ENCODE assay signal across 8 cellular contexts in genomic region chr7:20330797-20331230, GRCh38. TPM values are rescaled to one million over a fixed set of nuclear protein-coding genes. Genes with fewer than 3 reads are reported as not detected.
A peak's percentile ranks its signal among the peaks of the same experiment; 100 is the strongest.
DNase-seq lines count a peak whose midpoint lies in the region; ATAC-seq and TF ChIP-seq lines count a peak whose summit lies in the region.

ITGB8 (plus strand) TSS chr7:20330900; CDS start chr7:20331807, 907 bp downstream.

- H3K4me1 ChIP-seq in iPS-20b (ENCODE audit: insufficient read depth, low read length) (peaks cover 26% of the 10 kb centered on the region; the same call in 1 of the 2 replicates), smooth muscle cell (ENCODE audit: low read depth) (no peaks in the 10 kb centered on the region)

- no peaks in the 10 kb centered on the region for H4K20me1 ChIP-seq in smooth muscle cell (ENCODE audit: low read depth)

- H3K9me3 ChIP-seq in iPS-20b (ENCODE audit: insufficient read depth, low read depth, low read length) (no peaks in the 10 kb centered on the region), smooth muscle cell (replicated peaks; ENCODE audit: low read depth) (no peaks in the 10 kb centered on the region)

- H3K27me3 ChIP-seq in iPS-20b (ENCODE audit: insufficient read depth, low read length) (peaks cover 17% of the 10 kb centered on the region), smooth muscle cell (ENCODE audit: low read depth) (peaks cover 5% of the 10 kb centered on the region)

- H3K36me3 ChIP-seq in iPS-20b (ENCODE audit: insufficient read depth, low read depth, low read length) (no peaks in the 10 kb centered on the region), smooth muscle cell (ENCODE audit: low read depth) (no peaks in the 10 kb centered on the region)

- peak within 1 kb of the TSS; percentile 88 for H2AFZ ChIP-seq in smooth muscle cell (ENCODE audit: low read depth)

- H3K4me2 ChIP-seq in smooth muscle cell, result peak within 1 kb of the TSS; percentile 96

- peak within 1 kb of the TSS; percentile 90 for H3K9ac ChIP-seq in iPS-20b (ENCODE audit: low read depth, low read length)
- peak within 1 kb of the TSS; percentile 98 for H3K9ac ChIP-seq in smooth muscle cell (ENCODE audit: low read depth)

- under 1% methylated on average over 41 of the region's 42 CpGs for WGBS in smooth muscle cell (ENCODE audit: low lambda C conversion rate)

- H3K79me2 ChIP-seq in smooth muscle cell (ENCODE audit: low read depth), result no peaks in the 10 kb centered on the region

- H3K4me3 ChIP-seq in GM12865 (ENCODE audit: low read depth, low read length) (peak within 1 kb of the TSS; percentile 60), astrocyte of the spinal cord (ENCODE audit: low read depth, low read length) (peak within 1 kb of the TSS; percentile 69), iPS-20b (ENCODE audit: low read length) (peak within 1 kb of the TSS; percentile 91), smooth muscle cell (peak within 1 kb of the TSS; percentile 84)

- no peaks in the 10 kb centered on the region for H3F3A ChIP-seq in smooth muscle cell (ENCODE audit: low read depth)

- peak within 1 kb of the TSS; percentile 74 for H3K27ac ChIP-seq in iPS-20b (ENCODE audit: low read length)
- H3K27ac ChIP-seq in smooth muscle cell (ENCODE audit: low read depth), result peak within 1 kb of the TSS; percentile 99

- in situ Hi-C loops in astrocyte of the spinal cord (cut with HindIII; ENCODE audit: low sequenced_read_pairs), result no loop called here

- no peak for DNase-seq in A172 (ENCODE audit: low spot score)
- DNase-seq in GM12865 (ENCODE audit: low read depth), result peak; percentile 55
- peak; percentile 74 for DNase-seq in NCI-H1105 treated with DMSO at 0.1 percent for 48 hours (lab: John Stamatoyannopoulos, UW)
- no peak for DNase-seq in astrocyte of the spinal cord (ENCODE audit: low read depth, low spot score)
- DNase-seq in smooth muscle cell (lab: John Stamatoyannopoulos, UW; ENCODE audit: unreplicated experiment), result no peak
- DNase-seq in activated CD8-positive, alpha-beta memory T cell treated with anti-CD3 and anti-CD28 coated beads for 24 hours, result no peak

- TF ChIP-seq CTCF in GM12865 (IDR thresholded peaks at IDR 0.05; ENCODE audit: insufficient read depth, low read depth, low read length, missing control alignments) (no peak), astrocyte of the spinal cord (IDR thresholded peaks at IDR 0.05; ENCODE audit: low read depth, low read length) (no peak), smooth muscle cell (IDR thresholded peaks at IDR 0.05; ENCODE audit: borderline replicate concordance, insufficient read depth, poor library complexity, severe bottlenecking) (no peak)

- ATAC-seq in HG02571 (IDR thresholded peaks at IDR 0.05; ENCODE audit: unreplicated experiment), result peak; percentile 24

RNA-seq across cellular contexts. Expression of gene ITGB8, which starts in this region (rescaled TPM):
- 17.8 and 20.8 TPM in 2 replicates for total RNA-seq in A172 (2014; rRNA removed; shearing (Covaris generic))
- 10.2 and 11.5 TPM in 2 replicates for total RNA-seq in smooth muscle cell
- 0.38 and 1.5 TPM in 2 replicates for polyA plus RNA-seq in smooth muscle cell

Comparison
In these comparisons a context has a peak if more than half of its experiments do, and no peak if none do; other contexts are left out.
1. DNase-seq: peak in GM12865 (single experiment) and NCI-H1105 treated with DMSO at 0.1 percent for 48 hours (single experiment); none in A172 (single experiment), astrocyte of the spinal cord (single experiment), smooth muscle cell (single experiment) and activated CD8-positive, alpha-beta memory T cell treated with anti-CD3 and anti-CD28 coated beads for 24 hours (single experiment).
2. Peak in every context shown above with its lines, with median percentiles within 50 percentile points of each other: H3K4me3 ChIP-seq.